Comparison of ENCODE assay signal across 10 cellular contexts in the genomic region with DNA sequence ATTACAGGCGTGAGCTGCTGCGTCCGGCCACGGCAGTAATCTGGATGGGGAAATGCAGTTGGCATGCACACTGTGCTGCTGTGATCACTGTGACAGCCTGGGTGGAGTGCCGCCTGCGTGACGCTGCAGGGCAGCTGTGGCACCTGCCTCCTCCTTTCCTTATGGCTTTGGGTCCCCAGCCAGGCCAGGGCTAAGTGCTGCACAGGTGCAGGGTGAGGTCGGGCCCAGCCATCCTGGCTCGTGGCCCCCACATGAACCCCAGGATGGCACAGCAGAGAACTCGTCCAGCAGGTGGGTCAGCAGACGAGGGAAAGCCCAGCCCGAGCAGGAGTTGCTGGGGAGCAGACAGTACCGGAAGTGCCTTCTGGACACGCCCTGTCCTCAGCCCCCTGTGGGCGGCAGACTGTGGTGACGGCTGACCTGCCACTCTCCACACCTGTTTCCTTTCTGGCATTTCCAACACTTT. TPM values are rescaled to one million over a fixed set of nuclear protein-coding genes. Genes with fewer than 3 reads are reported as not detected.
DNase-seq lines count a peak whose midpoint lies in the region; ATAC-seq and TF ChIP-seq lines count a peak whose summit lies in the region.
"Had no signal": no experiment of that assay in that cellular context is flagged by ENCODE, and none has a peak within 500 bp of the region (broad histone marks: within the 10 kb centered on the region; RNA-seq: fewer than 3 reads in every experiment).

No MANE protein-coding gene starts in this region.

- H3K4me1 ChIP-seq in uterus = peaks cover 0 to 10% of the 10 kb centered on the region in 2 donors

- no peaks in the 10 kb centered on the region for H3K27me3 Mint-ChIP-seq in chondrocyte (ENCODE audit: low read depth)
- H3K27me3 Mint-ChIP-seq in memory B cell = no peaks in the 10 kb centered on the region

- ATAC-seq in memory B cell (ENCODE audit: low read depth) = peak; percentile 44
- no peak for ATAC-seq in GM21367 (IDR thresholded peaks at IDR 0.05; ENCODE audit: unreplicated experiment)

- no peaks in the 10 kb centered on the region for H3K9me3 ChIP-seq in uterus
- H3K9me3 ChIP-seq: SJSA1 had no signal

- TF ChIP-seq CTCF in chondrocyte (IDR thresholded peaks at IDR 0.05) (no peak), uterus (IDR thresholded peaks at IDR 0.05) (no peak)

- no peaks in the 10 kb centered on the region for H3K36me3 ChIP-seq in uterus

- H3K27me3 ChIP-seq in uterus = no peaks in the 10 kb centered on the region
- H3K27me3 ChIP-seq: SJSA1 had no signal

- H3K27ac Mint-ChIP-seq in chondrocyte (ENCODE audit: unreplicated experiment) (no peak overlapping the region), memory B cell (peak overlapping the region; percentile 63)
- H3K27ac Mint-ChIP-seq: activated T-helper 2 cell treated with anti-CD3 and anti-CD28 coated beads, Interferon-gamma antibody, Interleukin-2, Interleukin-4, amounts not matched to agents 10 μg/mL and 5 μg/mL and 100 μg/mL, durations not matched to agents 14 hours and 24 hours and 36 hours had no signal

- H3K4me1 Mint-ChIP-seq in chondrocyte (ENCODE audit: low read depth) = peaks cover 27% of the 10 kb centered on the region
- H3K4me1 Mint-ChIP-seq in memory B cell = peaks cover 7% of the 10 kb centered on the region

- H3K4me3 ChIP-seq in uterus = no peak overlapping the region
- H3K4me3 ChIP-seq: SJSA1 had no signal

- no peak for TF ChIP-seq POLR2A in uterus (IDR thresholded peaks at IDR 0.05)

- DNase-seq in NCI-H1694 treated with DMSO at 0.1 percent for 48 hours (lab: John Stamatoyannopoulos, UW) = peak; percentile 21
- DNase-seq in NCI-H1694 (lab: John Stamatoyannopoulos, UW) = no peak
- peak; percentile 90 for DNase-seq in chondrocyte (ENCODE audit: low spot score)
- no peak for DNase-seq in memory B cell (ENCODE audit: low spot score in 2 of 2)
- DNase-seq in uterus = no peak
- no peak for DNase-seq in mucosa of gallbladder (ENCODE audit: low spot score)
- no peak for DNase-seq in dedifferentiated amniotic fluid mesenchymal stem cell (ENCODE audit: extremely low spot score)

- H3K36me3 Mint-ChIP-seq in chondrocyte (ENCODE audit: low read depth) = peaks cover 2% of the 10 kb centered on the region
- peaks cover 11% of the 10 kb centered on the region for H3K36me3 Mint-ChIP-seq in memory B cell

- H3K4me3 Mint-ChIP-seq in chondrocyte (ENCODE audit: unreplicated experiment) (no peak overlapping the region), memory B cell (no peak overlapping the region)

- peak overlapping the region; percentile 74 to 76 for H3K27ac ChIP-seq in uterus
- H3K27ac ChIP-seq: SJSA1 had no signal

- no peaks in the 10 kb centered on the region for H3K9me3 Mint-ChIP-seq in chondrocyte (ENCODE audit: low read depth)
- no peaks in the 10 kb centered on the region for H3K9me3 Mint-ChIP-seq in memory B cell
- H3K9me3 Mint-ChIP-seq: activated T-helper 2 cell treated with anti-CD3 and anti-CD28 coated beads, Interferon-gamma antibody, Interleukin-2, Interleukin-4, amounts not matched to agents 10 μg/mL and 5 μg/mL and 100 μg/mL, durations not matched to agents 14 hours and 24 hours and 36 hours had no signal

- intact Hi-C loops in uterus (cut with DNase I; ENCODE audit: low total_unique reads) = no loop called here

RNA-seq across cellular contexts. Expression of a gene that starts 17.1 kb away (rescaled TPM):
- total RNA-seq in chondrocyte (24.6 to 33.8 TPM (median 33.2 TPM) in 3 replicates), uterus (10 to 100 TPM in 3 of 4 donors, 1 to 10 TPM in 1; 7.1 to 41.8 (median 28.4) TPM), mucosa of gallbladder (50.3 TPM)

RNA-seq across cellular contexts. Expression of a gene that starts 33.1 kb away (rescaled TPM):
- total RNA-seq in chondrocyte (10.9 to 12.8 TPM (median 12.6 TPM) in 3 replicates), uterus (10 to 100 TPM in 1 of 4 donors, 1 to 10 TPM in 3; 1.5 to 45.6 (median 5.4) TPM), mucosa of gallbladder (2.5 TPM)

Comparison
In these comparisons a context has a peak if more than half of its experiments do, and no peak if none do; other contexts are left out.
1. DNase-seq: peak in NCI-H1694 treated with DMSO at 0.1 percent for 48 hours (single experiment) and chondrocyte (single experiment); none in NCI-H1694 (single experiment), memory B cell (0 of 2), uterus (0 of 2), mucosa of gallbladder (single experiment) and dedifferentiated amniotic fluid mesenchymal stem cell (single experiment).